In genomic region chr6:166032366-166033171, GRCh38 we compare ENCODE assay signal across 9 cellular contexts.
DNase-seq lines count a peak whose midpoint lies in the region; ATAC-seq, FAIRE-seq and TF ChIP-seq lines count a peak whose summit lies in the region.
"Had no signal": no experiment of that assay in that cellular context is flagged by ENCODE, and none has a peak within 500 bp of the region (broad histone marks: within the 10 kb centered on the region; RNA-seq: fewer than 3 reads in every experiment).

No MANE protein-coding gene starts in this region.

- DNase-seq in AG09309 (ENCODE audit: low read depth) (peak; percentile 14), H4 (ENCODE audit: low spot score) (peak; percentile 81), amniotic epithelial cell (ENCODE audit: low read depth) (peak; percentile 94), HepG2 (ENCODE audit: low spot score) (no peak), NCI-H1048 (lab: John Stamatoyannopoulos, UW) (no peak), amniotic stem cell (lab: John Stamatoyannopoulos, UW) (no peak), NCI-H2171 treated with DMSO at 0.1 percent for 48 hours (lab: John Stamatoyannopoulos, UW) (no peak)
- DNase-seq: small intestine had no signal

- no peak for FAIRE-seq in HepG2 (lab: Jason Lieb, UNC)
- FAIRE-seq: small intestine had no signal

- no peaks in the 10 kb centered on the region for H3K79me2 ChIP-seq in HepG2 (ENCODE audit: insufficient read depth, low read length)

- no peaks in the 10 kb centered on the region for H3K36me3 ChIP-seq in HepG2 (replicated peaks in 1 of 2; ENCODE audit: control insufficient read depth in 1 of 2, insufficient read depth in 2 of 2, low read length in 2 of 2)

- no peak overlapping the region for H3K27ac ChIP-seq in HepG2 (ENCODE audit: extremely low read length, insufficient read depth, low read length)

- CTCF ChIA-PET in HepG2 (lab: Yijun Ruan, JAX; ENCODE audit: low intra/inter-chr PET ratio, low total read pairs), result no interaction called here

- intact Hi-C loops in HepG2 (cut with micrococcal nuclease; ENCODE audit: unreplicated experiment), result no loop called here

- H4K20me1 ChIP-seq in HepG2 (ENCODE audit: insufficient read depth, low read length), result no peaks in the 10 kb centered on the region

- H2AFZ ChIP-seq in HepG2 (ENCODE audit: low read length), result no peak overlapping the region

- no TSS peak for BruUV-seq in HepG2 (replicated peaks; lab: Mats Ljungman, UMichigan)

- TF ChIP-seq CTCF in AG09309 (IDR thresholded peaks at IDR 0.05; ENCODE audit: control insufficient read depth, insufficient read depth, low read depth, low read length, missing control alignments) (no peak), HepG2 (CRISPR knock-in tag; IDR thresholded peaks at IDR 0.05) (no peak)

- no peak overlapping the region for H3K9ac ChIP-seq in HepG2 (ENCODE audit: insufficient read depth, low read depth, low read length)

- H3K27me3 ChIP-seq in HepG2 (ENCODE audit: control insufficient read depth in 1 of 2, insufficient read depth in 2 of 2, low read length in 2 of 2), result peaks cover 2 to 3% of the 10 kb centered on the region in 2 experiments; a peak in 2 of 5 replicates

- no peak for TF ChIP-seq POLR2A in HepG2 (IDR thresholded peaks at IDR 0.05; ENCODE audit: insufficient read depth in 1 of 2, low read depth in 2 of 2, low read length in 2 of 2)

- 30% methylated on average over 9 of the region's 9 CpGs for WGBS in HepG2 (ENCODE audit: low lambda C conversion rate)

- TF ChIP-seq EP300 in HepG2 (IDR thresholded peaks at IDR 0.05; ENCODE audit: low read depth in 2 of 2, low read length in 2 of 2) (no peak), HepG2 (CRISPR knock-in tag; IDR thresholded peaks at IDR 0.05; ENCODE audit: borderline replicate concordance) (no peak)

- H3K4me3 ChIP-seq in AG09309 (ENCODE audit: control insufficient read depth, low read depth, low read length) (no peak overlapping the region), HepG2 (replicated peaks in 1 of 3; ENCODE audit: insufficient read depth in 1 of 3, low read depth in 2 of 3, low read length in 3 of 3) (no peak overlapping the region)

- H3K4me2 ChIP-seq in HepG2 (ENCODE audit: low read depth, low read length), result no peak overlapping the region

- in situ Hi-C loops in HepG2 (cut with HindIII; ENCODE audit: extremely low pct_ligation_motif_present, low pct_unique_long_range_greater_than_20kb), result no loop called here

- no peaks in the 10 kb centered on the region for H3K4me1 ChIP-seq in HepG2 (ENCODE audit: insufficient read depth, low read length)

- ATAC-seq in HepG2 (peak; percentile 96), HG02763 (IDR thresholded peaks at IDR 0.05; ENCODE audit: unreplicated experiment) (no peak)

- H3K9me3 ChIP-seq in HepG2 (ENCODE audit: low read length), result peaks cover 3% of the 10 kb centered on the region; the same call in 1 of the 2 replicates

- TF ChIP-seq RAD21 in HepG2 (CRISPR knock-in tag; IDR thresholded peaks at IDR 0.05), result no peak

- POLR2A ChIA-PET in HepG2 (lab: Yijun Ruan, JAX), result no interaction called here

TF ChIP-seq in HepG2, 621 proteins besides CTCF, POLR2A, EP300 and RAD21:
- TF ChIP-seq, protein P1, sequence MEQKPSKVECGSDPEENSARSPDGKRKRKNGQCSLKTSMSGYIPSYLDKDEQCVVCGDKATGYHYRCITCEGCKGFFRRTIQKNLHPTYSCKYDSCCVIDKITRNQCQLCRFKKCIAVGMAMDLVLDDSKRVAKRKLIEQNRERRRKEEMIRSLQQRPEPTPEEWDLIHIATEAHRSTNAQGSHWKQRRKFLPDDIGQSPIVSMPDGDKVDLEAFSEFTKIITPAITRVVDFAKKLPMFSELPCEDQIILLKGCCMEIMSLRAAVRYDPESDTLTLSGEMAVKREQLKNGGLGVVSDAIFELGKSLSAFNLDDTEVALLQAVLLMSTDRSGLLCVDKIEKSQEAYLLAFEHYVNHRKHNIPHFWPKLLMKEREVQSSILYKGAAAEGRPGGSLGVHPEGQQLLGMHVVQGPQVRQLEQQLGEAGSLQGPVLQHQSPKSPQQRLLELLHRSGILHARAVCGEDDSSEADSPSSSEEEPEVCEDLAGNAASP (CRISPR knock-in tag; IDR thresholded peaks at IDR 0.05; ENCODE audit: borderline replicate concordance), result peak; percentile 50; the same call in 1 of the 2 replicates
- TF ChIP-seq ZNF577 (CRISPR knock-in tag; IDR thresholded peaks at IDR 0.05; ENCODE audit: borderline replicate concordance, low read depth), result no peak
- peak; percentile 63 for TF ChIP-seq RXRA (CRISPR knock-in tag; IDR thresholded peaks at IDR 0.05)
- TF ChIP-seq RXRB (CRISPR knock-in tag; IDR thresholded peaks at IDR 0.05; ENCODE audit: borderline replicate concordance), result 0 out of 2 replicates have a peak, but pooled peaks have one; percentile 21

Comparison
In these comparisons a context has a peak if more than half of its experiments do, and no peak if none do; other contexts are left out.
1. DNase-seq: peak in AG09309 (single experiment), H4 (single experiment) and amniotic epithelial cell (single experiment); none in HepG2 (single experiment), NCI-H1048 (single experiment), amniotic stem cell (single experiment) and NCI-H2171 treated with DMSO at 0.1 percent for 48 hours (single experiment).